Comparison of ENCODE assay signal across 25 cellular contexts in the genomic region with DNA sequence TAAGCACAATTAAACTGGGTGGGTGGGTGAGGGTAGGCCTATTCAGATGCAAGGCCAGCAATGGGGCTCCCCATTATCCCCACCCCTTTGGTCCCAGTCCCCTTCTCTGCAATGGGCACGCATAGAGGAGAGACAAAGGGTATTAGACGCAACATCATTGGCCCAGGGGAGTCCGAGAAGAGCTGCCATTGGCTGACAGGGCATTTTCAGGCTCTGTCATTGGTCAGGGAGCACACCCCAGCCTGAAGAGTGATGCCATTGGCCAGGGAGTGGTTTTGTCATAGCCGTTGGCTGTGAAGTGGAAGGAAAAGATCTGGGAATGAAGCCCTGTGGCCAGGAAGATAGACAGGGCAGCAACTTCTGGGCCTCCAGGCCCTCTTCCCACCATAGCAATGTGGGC. TPM values are rescaled to one million over a fixed set of nuclear protein-coding genes. Genes with fewer than 3 reads are reported as not detected.
DNase-seq lines count a peak whose midpoint lies in the region; ATAC-seq, FAIRE-seq and TF ChIP-seq lines count a peak whose summit lies in the region.
"Had no signal": no experiment of that assay in that cellular context is flagged by ENCODE, and none has a peak within 500 bp of the region (broad histone marks: within the 10 kb centered on the region; RNA-seq: fewer than 3 reads in every experiment).

No MANE protein-coding gene starts in this region.

- no peaks in the 10 kb centered on the region for H3K27me3 ChIP-seq in CD4-positive, alpha-beta T cell (ENCODE audit: control insufficient read depth, insufficient read depth, low read length)
- no peaks in the 10 kb centered on the region for H3K27me3 ChIP-seq in sigmoid colon
- H3K27me3 ChIP-seq: adrenal gland, brain microvascular endothelial cell, gastroesophageal sphincter had no signal

- WGBS in sigmoid colon, 2 donors = 95 to 98% methylated on average over 4 of the region's 4 CpGs

- TF ChIP-seq POLR2A in sigmoid colon (IDR thresholded peaks at IDR 0.05) = no peak

- no peaks in the 10 kb centered on the region for H3K9me3 ChIP-seq in CD4-positive, alpha-beta T cell (ENCODE audit: control insufficient read depth, low read length)
- H3K9me3 ChIP-seq in sigmoid colon = no peaks in the 10 kb centered on the region
- H3K9me3 ChIP-seq: adrenal gland, gastroesophageal sphincter, lower lobe of right lung, psoas muscle had no signal

- POLR2A ChIA-PET in CD4-positive, alpha-beta T cell (lab: Charles Lee) = no interaction called here

- peak overlapping the region; percentile 58 for H3K27ac Mint-ChIP-seq in CD4-positive, alpha-beta T cell
- peak overlapping the region; percentile 54; the same call in 1 of the 2 replicates for H3K27ac Mint-ChIP-seq in HFFc6
- peak overlapping the region; percentile 40 for H3K27ac Mint-ChIP-seq in activated T-helper 1 cell treated with anti-CD3 and anti-CD28 coated beads, Interleukin-12 subunit alpha, Interleukin-12 subunit beta, Interleukin-2, Interleukin-4 antibody, amounts not matched to agents 30 ng/mL and 10 ng/mL and 1 ng/mL, durations not matched to agents 14 hours and 24 hours and 36 hours
- no peak overlapping the region for H3K27ac Mint-ChIP-seq in neural crest cell (ENCODE audit: unreplicated experiment)
- H3K27ac Mint-ChIP-seq: activated CD4-positive, alpha-beta T cell treated with anti-CD3 and anti-CD28 coated beads for 36 hours had no signal

- no peak for TF ChIP-seq CTCF in CD4-positive, alpha-beta T cell (IDR thresholded peaks at IDR 0.05)
- TF ChIP-seq CTCF in HFFc6 (IDR thresholded peaks at IDR 0.05) = no peak
- no peak for TF ChIP-seq CTCF in neural crest cell (conservative IDR thresholded peaks at IDR 0.05)
- no peak for TF ChIP-seq CTCF in sigmoid colon (IDR thresholded peaks at IDR 0.05)

- intact Hi-C loops in CD4-positive, alpha-beta T cell (cut with DNase I, micrococcal nuclease) = no loop called here
- intact Hi-C loops in activated T-helper 1 cell treated with anti-CD3 and anti-CD28 coated beads, Interleukin-12 subunit alpha, Interleukin-12 subunit beta, Interleukin-2, Interleukin-4 antibody, amounts not matched to agents 30 ng/mL and 10 ng/mL and 1 ng/mL, durations not matched to agents 14 hours and 24 hours and 36 hours (cut with micrococcal nuclease) = no loop called here
- intact Hi-C loops in sigmoid colon (cut with DNase I) = loop anchor here (10.0 kb wide), 1 partner anchor 792 kb away; the partner anchor contains the start of genes TRIM22 and TRIM5

- CTCF ChIA-PET in CD4-positive, alpha-beta T cell (lab: Charles Lee) = interaction anchor here (1.8 kb wide), 1 partner anchor 33 kb away, joined by 6 read pairs; no protein-coding TSS in a partner anchor

- H3K4me3 ChIP-seq in sigmoid colon = no peak overlapping the region
- H3K4me3 ChIP-seq: adrenal gland, gastroesophageal sphincter, lower lobe of right lung, psoas muscle had no signal

- in situ Hi-C loops in KBM-7 (cut with MboI; ENCODE audit: low pct_unique_long_range_greater_than_20kb, low sequenced_read_pairs) = no loop called here

- peaks cover 50% of the 10 kb centered on the region for H3K4me1 Mint-ChIP-seq in CD4-positive, alpha-beta T cell (ENCODE audit: low read depth)
- peaks cover 58% of the 10 kb centered on the region for H3K4me1 Mint-ChIP-seq in HFFc6 (ENCODE audit: low read depth)
- peaks cover 35% of the 10 kb centered on the region for H3K4me1 Mint-ChIP-seq in activated T-helper 1 cell treated with anti-CD3 and anti-CD28 coated beads, Interleukin-12 subunit alpha, Interleukin-12 subunit beta, Interleukin-2, Interleukin-4 antibody, amounts not matched to agents 30 ng/mL and 10 ng/mL and 1 ng/mL, durations not matched to agents 14 hours and 24 hours and 36 hours (ENCODE audit: low read depth)
- H3K4me1 Mint-ChIP-seq in neural crest cell = peaks cover 41% of the 10 kb centered on the region

- no peak for ATAC-seq in CD4-positive, alpha-beta T cell (ENCODE audit: poor library complexity)
- ATAC-seq: activated CD4-positive, alpha-beta T cell treated with anti-CD3 and anti-CD28 coated beads for 36 hours; gastroesophageal sphincter; Panc1; psoas muscle; T-cell had no signal

- H3K4me1 ChIP-seq in sigmoid colon = peaks cover 0 to 54% (median 34%) of the 10 kb centered on the region in 4 donors

- no peaks in the 10 kb centered on the region for H3K27me3 Mint-ChIP-seq in CD4-positive, alpha-beta T cell
- H3K27me3 Mint-ChIP-seq in HFFc6 (ENCODE audit: insufficient read depth) (peaks cover 13% of the 10 kb centered on the region), neural crest cell (ENCODE audit: low read depth) (no peaks in the 10 kb centered on the region)
- H3K27me3 Mint-ChIP-seq in activated T-helper 1 cell treated with anti-CD3 and anti-CD28 coated beads, Interleukin-12 subunit alpha, Interleukin-12 subunit beta, Interleukin-2, Interleukin-4 antibody, amounts not matched to agents 30 ng/mL and 10 ng/mL and 1 ng/mL, durations not matched to agents 14 hours and 24 hours and 36 hours (ENCODE audit: insufficient read depth) = peaks cover 4% of the 10 kb centered on the region
- H3K27me3 Mint-ChIP-seq: T-cell had no signal

- H3K36me3 Mint-ChIP-seq in CD4-positive, alpha-beta T cell (ENCODE audit: low read depth) = peaks cover 38% of the 10 kb centered on the region
- peaks cover 34% of the 10 kb centered on the region for H3K36me3 Mint-ChIP-seq in HFFc6 (ENCODE audit: low read depth)
- peaks cover 23% of the 10 kb centered on the region for H3K36me3 Mint-ChIP-seq in activated T-helper 1 cell treated with anti-CD3 and anti-CD28 coated beads, Interleukin-12 subunit alpha, Interleukin-12 subunit beta, Interleukin-2, Interleukin-4 antibody, amounts not matched to agents 30 ng/mL and 10 ng/mL and 1 ng/mL, durations not matched to agents 14 hours and 24 hours and 36 hours (ENCODE audit: low read depth)
- H3K36me3 Mint-ChIP-seq in neural crest cell (ENCODE audit: low read depth) = peaks cover 7% of the 10 kb centered on the region

- H3K36me3 ChIP-seq in sigmoid colon = peaks cover 9 to 27% (median 15%) of the 10 kb centered on the region in 4 donors

- H3K4me3 Mint-ChIP-seq in CD4-positive, alpha-beta T cell = peak overlapping the region; percentile 57
- H3K4me3 Mint-ChIP-seq in HFFc6 = no peak overlapping the region
- H3K4me3 Mint-ChIP-seq in activated T-helper 1 cell treated with anti-CD3 and anti-CD28 coated beads, Interleukin-12 subunit alpha, Interleukin-12 subunit beta, Interleukin-2, Interleukin-4 antibody, amounts not matched to agents 30 ng/mL and 10 ng/mL and 1 ng/mL, durations not matched to agents 14 hours and 24 hours and 36 hours = no peak overlapping the region
- peak overlapping the region; percentile 57 for H3K4me3 Mint-ChIP-seq in neural crest cell
- H3K4me3 Mint-ChIP-seq: activated CD4-positive, alpha-beta T cell treated with anti-CD3 and anti-CD28 coated beads for 36 hours; CD14-positive monocyte had no signal

- TF ChIP-seq EP300 in sigmoid colon (IDR thresholded peaks at IDR 0.05) = no peak

- no peak for FAIRE-seq in GM19239 (lab: Jason Lieb, UNC)
- FAIRE-seq: kidney, small intestine had no signal

- H3K27ac ChIP-seq in CD4-positive, alpha-beta T cell (ENCODE audit: low read depth, low read length) = no peak overlapping the region
- no peak overlapping the region for H3K27ac ChIP-seq in sigmoid colon
- H3K27ac ChIP-seq: adrenal gland, brain microvascular endothelial cell, gastroesophageal sphincter, lower lobe of right lung, psoas muscle had no signal

- no peaks in the 10 kb centered on the region for H3K9me3 Mint-ChIP-seq in CD4-positive, alpha-beta T cell
- H3K9me3 Mint-ChIP-seq in HFFc6 (no peaks in the 10 kb centered on the region), neural crest cell (no peaks in the 10 kb centered on the region)
- H3K9me3 Mint-ChIP-seq in activated T-helper 1 cell treated with anti-CD3 and anti-CD28 coated beads, Interleukin-12 subunit alpha, Interleukin-12 subunit beta, Interleukin-2, Interleukin-4 antibody, amounts not matched to agents 30 ng/mL and 10 ng/mL and 1 ng/mL, durations not matched to agents 14 hours and 24 hours and 36 hours = no peaks in the 10 kb centered on the region
- H3K9me3 Mint-ChIP-seq: T-cell had no signal

- no peak for DNase-seq in CD4-positive, alpha-beta T cell
- DNase-seq in HFFc6 (no peak), neural crest cell (ENCODE audit: low read depth, low spot score) (no peak), sigmoid colon (no peak), dedifferentiated amniotic fluid mesenchymal stem cell (ENCODE audit: extremely low spot score) (no peak), KBM-7 (no peak), GM19239 (ENCODE audit: insufficient read length, low spot score) (no peak)
- no peak for DNase-seq in activated T-helper 1 cell treated with anti-CD3 and anti-CD28 coated beads, Interleukin-12 subunit alpha, Interleukin-12 subunit beta, Interleukin-2, Interleukin-4 antibody, amounts not matched to agents 30 ng/mL and 10 ng/mL and 1 ng/mL, durations not matched to agents 14 hours and 24 hours and 36 hours (ENCODE audit: low spot score)
- DNase-seq: activated CD4-positive, alpha-beta T cell treated with anti-CD3 and anti-CD28 coated beads for 36 hours; activated naive CD4-positive, alpha-beta T cell; activated T-cell treated with anti-CD3 and anti-CD28 coated beads, Interleukin-2, amount 50 U/mL, for 1 hour; adrenal gland; brain microvascular endothelial cell; kidney; lower lobe of right lung; NCI-H446; NK-92 treated with Interleukin-12 subunit alpha and Interleukin-12 subunit beta, amount 100 ng/mL, for 24 hours; psoas muscle; SIG-M5; stimulated activated CD4-positive, alpha-beta T cell treated with anti-CD3 and anti-CD28 coated beads, Interleukin-2, amount 100 ng/mL, for 24 hours; T-cell had no signal

RNA-seq across cellular contexts. Expression of gene TRIM3, which starts 2.8 kb away (rescaled TPM):
- total RNA-seq in CD4-positive, alpha-beta T cell = 10 to 100 TPM; 16.4 to 16.6 TPM
- total RNA-seq in HFFc6 (2021; fragmentation: NEBNext Ultra II Directional; extraction: Animal tissue kit (Norgen Biotek cat#: 25700)) = 10 to 100 TPM; 14.3 to 19.1 (median 17.4) TPM
- 2.4 and 3.1 TPM in 2 replicates for total RNA-seq in activated T-helper 1 cell treated with anti-CD3 and anti-CD28 coated beads, Interleukin-12 subunit alpha, Interleukin-12 subunit beta, Interleukin-2, Interleukin-4 antibody, amounts not matched to agents 30 ng/mL and 10 ng/mL and 1 ng/mL, durations not matched to agents 14 hours and 24 hours and 36 hours
- total RNA-seq in neural crest cell (20.6 and 26.2 TPM in 2 replicates), sigmoid colon (10 to 100 TPM; 19.8 to 27.1 (median 24.4) TPM)
- 10 to 100 TPM; 14.6 to 19.8 (median 17.1) TPM for polyA plus RNA-seq in sigmoid colon

RNA-seq across cellular contexts. Expression of gene ARFIP2, which starts 4.6 kb away (rescaled TPM):
- total RNA-seq in CD4-positive, alpha-beta T cell = 10 to 100 TPM; 78.1 to 80.5 TPM
- total RNA-seq in HFFc6 (2021; fragmentation: NEBNext Ultra II Directional; extraction: Animal tissue kit (Norgen Biotek cat#: 25700)) = 10 to 100 TPM; 60.9 to 72.4 (median 67.7) TPM
- 51.5 and 53.8 TPM in 2 replicates for total RNA-seq in activated T-helper 1 cell treated with anti-CD3 and anti-CD28 coated beads, Interleukin-12 subunit alpha, Interleukin-12 subunit beta, Interleukin-2, Interleukin-4 antibody, amounts not matched to agents 30 ng/mL and 10 ng/mL and 1 ng/mL, durations not matched to agents 14 hours and 24 hours and 36 hours
- total RNA-seq in neural crest cell (52.4 and 57.1 TPM in 2 replicates), sigmoid colon (10 to 100 TPM; 33.9 to 37.2 (median 35.3) TPM)
- 10 to 100 TPM; 55.8 to 68.0 (median 60.7) TPM for polyA plus RNA-seq in sigmoid colon

RNA-seq across cellular contexts. Expression of gene TIMM10B, which starts 4.7 kb away (rescaled TPM):
- total RNA-seq in CD4-positive, alpha-beta T cell = 10 to 100 TPM; 68.5 to 68.6 TPM
- total RNA-seq in HFFc6 (2021; fragmentation: NEBNext Ultra II Directional; extraction: Animal tissue kit (Norgen Biotek cat#: 25700)) = 10 to 100 TPM; 29.0 to 39.3 (median 31.0) TPM
- total RNA-seq in activated T-helper 1 cell treated with anti-CD3 and anti-CD28 coated beads, Interleukin-12 subunit alpha, Interleukin-12 subunit beta, Interleukin-2, Interleukin-4 antibody, amounts not matched to agents 30 ng/mL and 10 ng/mL and 1 ng/mL, durations not matched to agents 14 hours and 24 hours and 36 hours = 38.8 and 42.7 TPM in 2 replicates
- total RNA-seq in neural crest cell = 43.6 and 47.6 TPM in 2 replicates
- 10 to 100 TPM; 24.9 to 47.4 (median 44.2) TPM for total RNA-seq in sigmoid colon
- polyA plus RNA-seq in sigmoid colon = 10 to 100 TPM; 31.2 to 37.7 (median 36.2) TPM

RNA-seq across cellular contexts. Expression of gene DNHD1, which starts 20.5 kb away (rescaled TPM):
- 10 to 100 TPM; 44.1 to 46.8 TPM for total RNA-seq in CD4-positive, alpha-beta T cell
- total RNA-seq in HFFc6 (2021; fragmentation: NEBNext Ultra II Directional; extraction: Animal tissue kit (Norgen Biotek cat#: 25700)) = 1 to 10 TPM; 1.4 to 2.3 (median 1.6) TPM
- 18.2 and 20.0 TPM in 2 replicates for total RNA-seq in activated T-helper 1 cell treated with anti-CD3 and anti-CD28 coated beads, Interleukin-12 subunit alpha, Interleukin-12 subunit beta, Interleukin-2, Interleukin-4 antibody, amounts not matched to agents 30 ng/mL and 10 ng/mL and 1 ng/mL, durations not matched to agents 14 hours and 24 hours and 36 hours
- total RNA-seq in neural crest cell = 10.2 and 12.6 TPM in 2 replicates
- 10 to 100 TPM; 12.5 to 29.9 (median 15.7) TPM for total RNA-seq in sigmoid colon
- 10 to 100 TPM in 1 of 3 donors, 1 to 10 TPM in 2; 1.4 to 11.1 (median 3.6) TPM for polyA plus RNA-seq in sigmoid colon

RNA-seq across cellular contexts. Expression of gene HPX, which starts 35.8 kb away (rescaled TPM):
- under 1 TPM; 0.52 to 0.87 TPM for total RNA-seq in CD4-positive, alpha-beta T cell
- total RNA-seq in HFFc6 (2021; fragmentation: NEBNext Ultra II Directional; extraction: Animal tissue kit (Norgen Biotek cat#: 25700)) = under 1 TPM; 0.29 to 0.76 (median 0.55) TPM
- total RNA-seq in activated T-helper 1 cell treated with anti-CD3 and anti-CD28 coated beads, Interleukin-12 subunit alpha, Interleukin-12 subunit beta, Interleukin-2, Interleukin-4 antibody, amounts not matched to agents 30 ng/mL and 10 ng/mL and 1 ng/mL, durations not matched to agents 14 hours and 24 hours and 36 hours = 1.2 TPM in 1 of 2 replicates, not detected in the other
- 4.3 and 6.0 TPM in 2 replicates for total RNA-seq in neural crest cell
- 1 to 10 TPM in 1 of 4 donors, under 1 TPM in 1, not detected in 2; 0.54 to 3.0 TPM for total RNA-seq in sigmoid colon
- 1 to 10 TPM in 1 of 3 donors, under 1 TPM in 1, not detected in 1; 0.69 to 1.8 TPM for polyA plus RNA-seq in sigmoid colon
- polyA plus RNA-seq: CD14-positive monocyte had no signal

Comparison
In these comparisons a context has a peak if more than half of its experiments do, and no peak if none do; other contexts are left out.
1. H3K4me3 Mint-ChIP-seq: peak in CD4-positive, alpha-beta T cell (single experiment) and neural crest cell (single experiment); none in HFFc6 (single experiment) and activated T-helper 1 cell treated with anti-CD3 and anti-CD28 coated beads, Interleukin-12 subunit alpha, Interleukin-12 subunit beta, Interleukin-2, Interleukin-4 antibody, amounts not matched to agents 30 ng/mL and 10 ng/mL and 1 ng/mL, durations not matched to agents 14 hours and 24 hours and 36 hours (single experiment).